In the genomic region with DNA sequence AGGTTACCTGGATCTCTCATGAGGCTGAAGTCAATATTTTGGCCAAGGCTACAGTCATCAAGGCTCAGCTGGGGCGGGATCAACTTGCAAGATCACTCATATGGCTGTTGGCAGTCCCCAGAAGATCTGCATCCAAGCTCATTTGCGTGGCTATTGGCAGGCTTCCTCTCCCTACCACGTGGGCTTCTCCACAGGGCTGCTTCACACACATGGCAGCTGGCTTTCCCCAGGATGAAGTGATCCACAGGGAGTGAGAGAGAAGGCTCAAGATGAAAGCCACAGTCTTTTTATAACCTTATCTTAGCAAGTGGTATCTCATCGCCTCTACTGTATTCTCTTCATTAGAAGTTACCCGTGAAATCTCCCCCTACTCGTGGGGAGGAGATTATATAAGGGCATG, we compare ENCODE assay signal across 2 cellular contexts.
TF ChIP-seq lines count a peak whose summit lies in the region.

No MANE protein-coding gene starts in this region.

TF ChIP-seq in IMR-90, 13 proteins besides CTCF, POLR2A, EP300 and RAD21:
- no peak for TF ChIP-seq SMC3 (IDR thresholded peaks at IDR 0.05; ENCODE audit: low read depth, low read length)
- no peak for TF ChIP-seq CHD1 (IDR thresholded peaks at IDR 0.05; ENCODE audit: low read depth, low read length)
- TF ChIP-seq RFX5 (IDR thresholded peaks at IDR 0.05; ENCODE audit: low read depth, low read length), result no peak
- TF ChIP-seq, protein P1, sequence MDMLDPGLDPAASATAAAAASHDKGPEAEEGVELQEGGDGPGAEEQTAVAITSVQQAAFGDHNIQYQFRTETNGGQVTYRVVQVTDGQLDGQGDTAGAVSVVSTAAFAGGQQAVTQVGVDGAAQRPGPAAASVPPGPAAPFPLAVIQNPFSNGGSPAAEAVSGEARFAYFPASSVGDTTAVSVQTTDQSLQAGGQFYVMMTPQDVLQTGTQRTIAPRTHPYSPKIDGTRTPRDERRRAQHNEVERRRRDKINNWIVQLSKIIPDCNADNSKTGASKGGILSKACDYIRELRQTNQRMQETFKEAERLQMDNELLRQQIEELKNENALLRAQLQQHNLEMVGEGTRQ (IDR thresholded peaks at IDR 0.05; ENCODE audit: low read depth, low read length), result no peak
- no peak for TF ChIP-seq CEBPB (IDR thresholded peaks at IDR 0.05; ENCODE audit: low read depth, low read length)
- no peak for TF ChIP-seq RCOR1 (IDR thresholded peaks at IDR 0.05; ENCODE audit: insufficient replicate concordance, low read length)

TF ChIP-seq in H1, 55 proteins besides CTCF, POLR2A, EP300 and RAD21:
- TF ChIP-seq CBX5 (IDR thresholded peaks at IDR 0.05; ENCODE audit: low read depth, low read length) (no peak), GTF2F1 (IDR thresholded peaks at IDR 0.05; ENCODE audit: borderline replicate concordance, low read depth, low read length) (no peak), ATF3 (IDR thresholded peaks at IDR 0.05; ENCODE audit: insufficient read depth, low read depth, low read length) (no peak), MAFK (IDR thresholded peaks at IDR 0.05; ENCODE audit: low read depth, low read length) (no peak), CEBPB (IDR thresholded peaks at IDR 0.05; ENCODE audit: low read depth, low read length) (no peak), SAP30 (IDR thresholded peaks at IDR 0.05; ENCODE audit: insufficient read depth, insufficient replicate concordance, low read length) (no peak), SP1 (IDR thresholded peaks at IDR 0.05; ENCODE audit: low read depth, low read length) (no peak), GABPA (IDR thresholded peaks at IDR 0.05; ENCODE audit: borderline replicate concordance, insufficient read depth, low read length) (no peak), SRF (IDR thresholded peaks at IDR 0.05; ENCODE audit: low read depth, low read length) (no peak), NRF1 (IDR thresholded peaks at IDR 0.05; ENCODE audit: low read depth, low read length) (no peak), RNF2 (IDR thresholded peaks at IDR 0.05; ENCODE audit: borderline replicate concordance, low read depth, low read length, missing control alignments, poor library complexity, severe bottlenecking) (no peak), FOSL1 (IDR thresholded peaks at IDR 0.05; ENCODE audit: insufficient read depth, low read depth, low read length) (no peak), PHF8 (conservative IDR thresholded peaks at IDR 0.05; ENCODE audit: low read depth, low read length) (no peak)
- TF ChIP-seq, protein P2, sequence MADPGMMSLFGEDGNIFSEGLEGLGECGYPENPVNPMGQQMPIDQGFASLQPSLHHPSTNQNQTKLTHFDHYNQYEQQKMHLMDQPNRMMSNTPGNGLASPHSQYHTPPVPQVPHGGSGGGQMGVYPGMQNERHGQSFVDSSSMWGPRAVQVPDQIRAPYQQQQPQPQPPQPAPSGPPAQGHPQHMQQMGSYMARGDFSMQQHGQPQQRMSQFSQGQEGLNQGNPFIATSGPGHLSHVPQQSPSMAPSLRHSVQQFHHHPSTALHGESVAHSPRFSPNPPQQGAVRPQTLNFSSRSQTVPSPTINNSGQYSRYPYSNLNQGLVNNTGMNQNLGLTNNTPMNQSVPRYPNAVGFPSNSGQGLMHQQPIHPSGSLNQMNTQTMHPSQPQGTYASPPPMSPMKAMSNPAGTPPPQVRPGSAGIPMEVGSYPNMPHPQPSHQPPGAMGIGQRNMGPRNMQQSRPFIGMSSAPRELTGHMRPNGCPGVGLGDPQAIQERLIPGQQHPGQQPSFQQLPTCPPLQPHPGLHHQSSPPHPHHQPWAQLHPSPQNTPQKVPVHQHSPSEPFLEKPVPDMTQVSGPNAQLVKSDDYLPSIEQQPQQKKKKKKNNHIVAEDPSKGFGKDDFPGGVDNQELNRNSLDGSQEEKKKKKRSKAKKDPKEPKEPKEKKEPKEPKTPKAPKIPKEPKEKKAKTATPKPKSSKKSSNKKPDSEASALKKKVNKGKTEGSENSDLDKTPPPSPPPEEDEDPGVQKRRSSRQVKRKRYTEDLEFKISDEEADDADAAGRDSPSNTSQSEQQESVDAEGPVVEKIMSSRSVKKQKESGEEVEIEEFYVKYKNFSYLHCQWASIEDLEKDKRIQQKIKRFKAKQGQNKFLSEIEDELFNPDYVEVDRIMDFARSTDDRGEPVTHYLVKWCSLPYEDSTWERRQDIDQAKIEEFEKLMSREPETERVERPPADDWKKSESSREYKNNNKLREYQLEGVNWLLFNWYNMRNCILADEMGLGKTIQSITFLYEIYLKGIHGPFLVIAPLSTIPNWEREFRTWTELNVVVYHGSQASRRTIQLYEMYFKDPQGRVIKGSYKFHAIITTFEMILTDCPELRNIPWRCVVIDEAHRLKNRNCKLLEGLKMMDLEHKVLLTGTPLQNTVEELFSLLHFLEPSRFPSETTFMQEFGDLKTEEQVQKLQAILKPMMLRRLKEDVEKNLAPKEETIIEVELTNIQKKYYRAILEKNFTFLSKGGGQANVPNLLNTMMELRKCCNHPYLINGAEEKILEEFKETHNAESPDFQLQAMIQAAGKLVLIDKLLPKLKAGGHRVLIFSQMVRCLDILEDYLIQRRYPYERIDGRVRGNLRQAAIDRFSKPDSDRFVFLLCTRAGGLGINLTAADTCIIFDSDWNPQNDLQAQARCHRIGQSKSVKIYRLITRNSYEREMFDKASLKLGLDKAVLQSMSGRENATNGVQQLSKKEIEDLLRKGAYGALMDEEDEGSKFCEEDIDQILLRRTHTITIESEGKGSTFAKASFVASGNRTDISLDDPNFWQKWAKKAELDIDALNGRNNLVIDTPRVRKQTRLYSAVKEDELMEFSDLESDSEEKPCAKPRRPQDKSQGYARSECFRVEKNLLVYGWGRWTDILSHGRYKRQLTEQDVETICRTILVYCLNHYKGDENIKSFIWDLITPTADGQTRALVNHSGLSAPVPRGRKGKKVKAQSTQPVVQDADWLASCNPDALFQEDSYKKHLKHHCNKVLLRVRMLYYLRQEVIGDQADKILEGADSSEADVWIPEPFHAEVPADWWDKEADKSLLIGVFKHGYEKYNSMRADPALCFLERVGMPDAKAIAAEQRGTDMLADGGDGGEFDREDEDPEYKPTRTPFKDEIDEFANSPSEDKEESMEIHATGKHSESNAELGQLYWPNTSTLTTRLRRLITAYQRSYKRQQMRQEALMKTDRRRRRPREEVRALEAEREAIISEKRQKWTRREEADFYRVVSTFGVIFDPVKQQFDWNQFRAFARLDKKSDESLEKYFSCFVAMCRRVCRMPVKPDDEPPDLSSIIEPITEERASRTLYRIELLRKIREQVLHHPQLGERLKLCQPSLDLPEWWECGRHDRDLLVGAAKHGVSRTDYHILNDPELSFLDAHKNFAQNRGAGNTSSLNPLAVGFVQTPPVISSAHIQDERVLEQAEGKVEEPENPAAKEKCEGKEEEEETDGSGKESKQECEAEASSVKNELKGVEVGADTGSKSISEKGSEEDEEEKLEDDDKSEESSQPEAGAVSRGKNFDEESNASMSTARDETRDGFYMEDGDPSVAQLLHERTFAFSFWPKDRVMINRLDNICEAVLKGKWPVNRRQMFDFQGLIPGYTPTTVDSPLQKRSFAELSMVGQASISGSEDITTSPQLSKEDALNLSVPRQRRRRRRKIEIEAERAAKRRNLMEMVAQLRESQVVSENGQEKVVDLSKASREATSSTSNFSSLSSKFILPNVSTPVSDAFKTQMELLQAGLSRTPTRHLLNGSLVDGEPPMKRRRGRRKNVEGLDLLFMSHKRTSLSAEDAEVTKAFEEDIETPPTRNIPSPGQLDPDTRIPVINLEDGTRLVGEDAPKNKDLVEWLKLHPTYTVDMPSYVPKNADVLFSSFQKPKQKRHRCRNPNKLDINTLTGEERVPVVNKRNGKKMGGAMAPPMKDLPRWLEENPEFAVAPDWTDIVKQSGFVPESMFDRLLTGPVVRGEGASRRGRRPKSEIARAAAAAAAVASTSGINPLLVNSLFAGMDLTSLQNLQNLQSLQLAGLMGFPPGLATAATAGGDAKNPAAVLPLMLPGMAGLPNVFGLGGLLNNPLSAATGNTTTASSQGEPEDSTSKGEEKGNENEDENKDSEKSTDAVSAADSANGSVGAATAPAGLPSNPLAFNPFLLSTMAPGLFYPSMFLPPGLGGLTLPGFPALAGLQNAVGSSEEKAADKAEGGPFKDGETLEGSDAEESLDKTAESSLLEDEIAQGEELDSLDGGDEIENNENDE (IDR thresholded peaks at IDR 0.05; ENCODE audit: insufficient replicate concordance, low read length), result no peak
